ENCODE assay signal across 14 cellular contexts in genomic region chr5:125011014-125011413, GRCh38.
DNase-seq lines count a peak whose midpoint lies in the region; ATAC-seq and TF ChIP-seq lines count a peak whose summit lies in the region.
"Had no signal": no experiment of that assay in that cellular context is flagged by ENCODE, and none has a peak within 500 bp of the region (broad histone marks: within the 10 kb centered on the region; RNA-seq: fewer than 3 reads in every experiment).

No MANE protein-coding gene starts in this region.

- ATAC-seq in GM18519 (IDR thresholded peaks at IDR 0.05; ENCODE audit: low FRiP score, unreplicated experiment) = peak; percentile 38
- ATAC-seq in GM21723 (IDR thresholded peaks at IDR 0.05; ENCODE audit: unreplicated experiment) = peak; percentile 54
- ATAC-seq in HG03432 (IDR thresholded peaks at IDR 0.05; ENCODE audit: unreplicated experiment) = peak; percentile 43
- no peak for ATAC-seq in GM18505 (IDR thresholded peaks at IDR 0.05; ENCODE audit: unreplicated experiment)
- ATAC-seq: stimulated activated naive CD8-positive, alpha-beta T cell treated with anti-CD3 and anti-CD28 coated beads, Interleukin-15, amount 100 ng/mL, for 72 hours had no signal

- no peaks in the 10 kb centered on the region for H3K4me1 Mint-ChIP-seq in CD4-positive, alpha-beta memory T cell

- no peak overlapping the region for H2AFZ ChIP-seq in neural cell (ENCODE audit: low read depth, low read length)

- H4K20me1 ChIP-seq in neural cell (ENCODE audit: insufficient read depth) = no peaks in the 10 kb centered on the region

- H3K27me3 ChIP-seq in neural cell (ENCODE audit: insufficient read depth, low read depth, low read length) (no peaks in the 10 kb centered on the region), left ventricle myocardium inferior (ENCODE audit: low read depth) (no peaks in the 10 kb centered on the region)
- H3K27me3 ChIP-seq in CD4-positive, alpha-beta memory T cell (ENCODE audit: insufficient read depth, low read length) = no peaks in the 10 kb centered on the region

- no peak overlapping the region for H3K4me2 ChIP-seq in neural cell (ENCODE audit: low read length)

- CTCF ChIA-PET in CD4-positive, alpha-beta memory T cell (lab: Charles Lee; ENCODE audit: partially characterized antibody) = no interaction called here

- peaks cover 0 to 4% (median 0%) of the 10 kb centered on the region in 8 donors for H3K9me3 Mint-ChIP-seq in CD4-positive, alpha-beta memory T cell
- H3K9me3 Mint-ChIP-seq: nephron; stimulated activated naive CD8-positive, alpha-beta T cell treated with anti-CD3 and anti-CD28 coated beads, Interleukin-15, amount 100 ng/mL, for 72 hours; T-helper 1 cell treated with Interleukin-12 subunit alpha and Interleukin-12 subunit beta and Interleukin-4 antibody, amounts not matched to agents 30 μg/mL and 1 μg/mL, for 36 hours had no signal

- TF ChIP-seq CTCF in neural cell (IDR thresholded peaks at IDR 0.05; ENCODE audit: poor library complexity, severe bottlenecking) = no peak
- TF ChIP-seq CTCF in left ventricle myocardium inferior (IDR thresholded peaks at IDR 0.05; ENCODE audit: borderline replicate concordance) = no peak

- peaks cover 13% of the 10 kb centered on the region for H3K4me1 ChIP-seq in left ventricle myocardium inferior
- no peaks in the 10 kb centered on the region for H3K4me1 ChIP-seq in CD4-positive, alpha-beta memory T cell (ENCODE audit: insufficient read depth, low read length)

- H3K36me3 ChIP-seq in neural cell (ENCODE audit: insufficient read depth, low read length) (no peaks in the 10 kb centered on the region), left ventricle myocardium inferior (no peaks in the 10 kb centered on the region)
- no peaks in the 10 kb centered on the region for H3K36me3 ChIP-seq in CD4-positive, alpha-beta memory T cell (ENCODE audit: insufficient read depth, low read length)

- H3K9ac ChIP-seq in neural cell (ENCODE audit: low read length) = peak overlapping the region; percentile 10

- no peaks in the 10 kb centered on the region for H3K9me3 ChIP-seq in neural cell (ENCODE audit: low read length)
- no peaks in the 10 kb centered on the region for H3K9me3 ChIP-seq in left ventricle myocardium inferior (replicated peaks)
- no peaks in the 10 kb centered on the region for H3K9me3 ChIP-seq in CD4-positive, alpha-beta memory T cell (ENCODE audit: control insufficient read depth in 1 of 2, low read length in 2 of 2)

- H3K27me3 Mint-ChIP-seq in CD4-positive, alpha-beta memory T cell = no peaks in the 10 kb centered on the region
- H3K27me3 Mint-ChIP-seq: stimulated activated naive CD8-positive, alpha-beta T cell treated with anti-CD3 and anti-CD28 coated beads, Interleukin-15, amount 100 ng/mL, for 72 hours had no signal

- DNase-seq in T1000 (lab: John Stamatoyannopoulos, UW) (no peak), left ventricle myocardium inferior (no peak)
- no peak for DNase-seq in CD4-positive, alpha-beta memory T cell
- DNase-seq: NCI-H748 treated with DMSO at 0.1 percent for 48 hours; stimulated activated naive CD8-positive, alpha-beta T cell treated with anti-CD3 and anti-CD28 coated beads, Interleukin-15, amount 100 ng/mL, for 72 hours had no signal

- no peaks in the 10 kb centered on the region for H3K9me2 ChIP-seq in neural cell (ENCODE audit: insufficient read depth, low read length)

- no peak for TF ChIP-seq RAD21 in neural cell (conservative IDR thresholded peaks at IDR 0.05)

- no peaks in the 10 kb centered on the region for H3K79me2 ChIP-seq in neural cell (replicated peaks; ENCODE audit: insufficient read depth, low read length)

- POLR2A ChIA-PET in CD4-positive, alpha-beta memory T cell (lab: Charles Lee; ENCODE audit: partially characterized antibody) = no interaction called here

- intact Hi-C loops in left ventricle myocardium inferior (cut with micrococcal nuclease) = no loop called here
- intact Hi-C loops in CD4-positive, alpha-beta memory T cell (cut with micrococcal nuclease) = no loop called here

- peak overlapping the region; percentile 15 for H3K4me3 ChIP-seq in neural cell (ENCODE audit: low read length)
- H3K4me3 ChIP-seq in left ventricle myocardium inferior = no peak overlapping the region
- H3K4me3 ChIP-seq in CD4-positive, alpha-beta memory T cell (ENCODE audit: low read length in 2 of 2) = no peak overlapping the region

- H3K36me3 Mint-ChIP-seq in CD4-positive, alpha-beta memory T cell = no peaks in the 10 kb centered on the region
- H3K36me3 Mint-ChIP-seq: brain had no signal

- no peak for TF ChIP-seq POLR2A in GM18505 (IDR thresholded peaks at IDR 0.05; ENCODE audit: borderline replicate concordance, extremely low read depth, insufficient read depth, insufficient read length)

- H3K27ac ChIP-seq in neural cell (ENCODE audit: low read length) (peak overlapping the region; percentile 55), left ventricle myocardium inferior (replicated peaks) (no peak overlapping the region)
- H3K27ac ChIP-seq in CD4-positive, alpha-beta memory T cell (ENCODE audit: low read depth, low read length) = no peak overlapping the region
- H3K27ac ChIP-seq: HL-60 had no signal

- no peak overlapping the region for H3K27ac Mint-ChIP-seq in CD4-positive, alpha-beta memory T cell
- H3K27ac Mint-ChIP-seq: stimulated activated naive CD8-positive, alpha-beta T cell treated with anti-CD3 and anti-CD28 coated beads, Interleukin-15, amount 100 ng/mL, for 72 hours; T-helper 1 cell treated with Interleukin-12 subunit alpha and Interleukin-12 subunit beta and Interleukin-4 antibody, amounts not matched to agents 30 μg/mL and 1 μg/mL, for 36 hours had no signal

- no peak for TF ChIP-seq EP300 in neural cell (conservative IDR thresholded peaks at IDR 0.05; ENCODE audit: poor library complexity, severe bottlenecking)

- H3K4me3 Mint-ChIP-seq in CD4-positive, alpha-beta memory T cell = no peak overlapping the region
- H3K4me3 Mint-ChIP-seq: stimulated activated naive CD8-positive, alpha-beta T cell treated with anti-CD3 and anti-CD28 coated beads, Interleukin-15, amount 100 ng/mL, for 72 hours; T-helper 1 cell treated with Interleukin-12 subunit alpha and Interleukin-12 subunit beta and Interleukin-4 antibody, amounts not matched to agents 30 μg/mL and 1 μg/mL, for 36 hours had no signal

- peaks cover 2% of the 10 kb centered on the region for H3F3A ChIP-seq in neural cell (ENCODE audit: insufficient read depth, low read length, poor library complexity, severe bottlenecking)

TF ChIP-seq in neural cell, 6 proteins besides CTCF, POLR2A, EP300 and RAD21:
- TF ChIP-seq EZH2 (IDR thresholded peaks at IDR 0.05; ENCODE audit: borderline replicate concordance, insufficient read depth, low read length, poor library complexity, severe bottlenecking) = no peak
- TF ChIP-seq REST (IDR thresholded peaks at IDR 0.05; ENCODE audit: borderline replicate concordance) = no peak
- no peak for TF ChIP-seq MXI1 (conservative IDR thresholded peaks at IDR 0.05; ENCODE audit: poor library complexity, severe bottlenecking)
- TF ChIP-seq SMC3 (conservative IDR thresholded peaks at IDR 0.05; ENCODE audit: poor library complexity) = no peak
- no peak for TF ChIP-seq POLR2AphosphoS5 (IDR thresholded peaks at IDR 0.05)
